Comparison of ENCODE assay signal across 12 cellular contexts in the genomic region with DNA sequence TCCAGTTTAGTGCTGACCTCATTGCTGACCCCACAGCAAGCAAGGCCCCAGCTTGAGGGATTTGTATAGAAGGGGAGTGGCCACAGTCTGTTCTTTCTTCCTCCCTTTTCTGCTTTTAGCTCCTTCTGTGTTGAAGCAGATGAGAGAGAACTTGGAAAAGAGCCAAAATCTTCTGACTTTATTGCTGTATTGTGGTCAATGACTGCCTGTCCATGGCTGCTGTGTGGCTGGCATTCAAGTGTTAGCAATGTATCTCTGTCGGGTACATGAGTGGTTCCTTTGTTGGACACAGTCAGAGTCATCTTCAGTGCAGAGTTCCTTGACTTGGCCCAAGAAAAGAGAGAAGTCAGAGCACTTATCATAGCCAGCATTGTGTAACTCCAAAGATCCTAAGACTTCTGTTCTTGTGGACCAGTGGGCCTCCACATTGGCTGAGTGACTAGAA.
DNase-seq lines count a peak whose midpoint lies in the region; ATAC-seq, FAIRE-seq and TF ChIP-seq lines count a peak whose summit lies in the region.
"Had no signal": no experiment of that assay in that cellular context is flagged by ENCODE, and none has a peak within 500 bp of the region (broad histone marks: within the 10 kb centered on the region; RNA-seq: fewer than 3 reads in every experiment).

No MANE protein-coding gene starts in this region.

- no peak overlapping the region for H3K4me3 ChIP-seq in uterus
- no peak overlapping the region for H3K4me3 ChIP-seq in small intestine (ENCODE audit: low read depth in 1 of 2, low read length in 2 of 2)
- no peak overlapping the region for H3K4me3 ChIP-seq in vagina
- H3K4me3 ChIP-seq: body of pancreas had no signal

- H3K36me3 Mint-ChIP-seq in CD14-positive monocyte, result peaks cover 0 to 3% of the 10 kb centered on the region in 2 donors

- H3K9me3 ChIP-seq in uterus (no peaks in the 10 kb centered on the region), small intestine (ENCODE audit: control insufficient read depth, low read depth) (no peaks in the 10 kb centered on the region), vagina (no peaks in the 10 kb centered on the region)
- H3K9me3 ChIP-seq: body of pancreas had no signal

- no peak for TF ChIP-seq CTCF in CD14-positive monocyte (IDR thresholded peaks at IDR 0.05)
- TF ChIP-seq CTCF in uterus (IDR thresholded peaks at IDR 0.05), result no peak
- TF ChIP-seq CTCF in vagina (IDR thresholded peaks at IDR 0.05), result no peak

- H3K36me3 ChIP-seq in uterus, result no peaks in the 10 kb centered on the region
- H3K36me3 ChIP-seq in small intestine (ENCODE audit: control insufficient read depth in 2 of 2, insufficient read depth in 2 of 2, low read length in 2 of 2), result no peaks in the 10 kb centered on the region
- H3K36me3 ChIP-seq in vagina, result no peaks in the 10 kb centered on the region

- peaks cover 42% of the 10 kb centered on the region for H3K4me1 Mint-ChIP-seq in CD14-positive monocyte

- no peak overlapping the region for H3K27ac ChIP-seq in uterus
- no peak overlapping the region for H3K27ac ChIP-seq in small intestine (ENCODE audit: low read depth in 1 of 2, low read length in 1 of 2)
- no peak overlapping the region for H3K27ac ChIP-seq in vagina
- H3K27ac ChIP-seq: body of pancreas had no signal

- peaks cover 0 to 2% (median 2%) of the 10 kb centered on the region in 3 donors for H3K27me3 Mint-ChIP-seq in CD14-positive monocyte (ENCODE audit: low read depth in 3 of 3)

- peak overlapping the region; percentile 84 to 96 (median 91) for H3K27ac Mint-ChIP-seq in CD14-positive monocyte

- H3K9me3 Mint-ChIP-seq in CD14-positive monocyte, result peaks cover 0 to 8% (median 0%) of the 10 kb centered on the region in 7 donors

- peak overlapping the region in 1 of 2 donors; percentile 64 for H3K4me3 Mint-ChIP-seq in CD14-positive monocyte
- H3K4me3 Mint-ChIP-seq: neural crest cell had no signal

- TF ChIP-seq POLR2A in uterus (IDR thresholded peaks at IDR 0.05), result no peak
- no peak for TF ChIP-seq POLR2A in vagina (IDR thresholded peaks at IDR 0.05)

- H3K4me1 ChIP-seq in uterus, result no peaks in the 10 kb centered on the region
- no peaks in the 10 kb centered on the region for H3K4me1 ChIP-seq in small intestine (ENCODE audit: control insufficient read depth in 2 of 2, insufficient read depth in 1 of 2, low read depth in 1 of 2, low read length in 1 of 2)
- no peaks in the 10 kb centered on the region for H3K4me1 ChIP-seq in vagina
- H3K4me1 ChIP-seq: body of pancreas had no signal

- no peaks in the 10 kb centered on the region for H3K27me3 ChIP-seq in uterus
- no peaks in the 10 kb centered on the region for H3K27me3 ChIP-seq in small intestine (ENCODE audit: control insufficient read depth in 2 of 2, insufficient read depth in 2 of 2, low read length in 2 of 2)
- H3K27me3 ChIP-seq in vagina, result no peaks in the 10 kb centered on the region
- H3K27me3 ChIP-seq: body of pancreas had no signal

- DNase-seq in CD14-positive monocyte (ENCODE audit: low spot score) (peak; percentile 56), Kasumi-1 (lab: John Stamatoyannopoulos, UW) (peak; percentile 21 to 43), SIG-M5 (lab: John Stamatoyannopoulos, UW) (peak; percentile 64), left ventricle myocardium superior (no peak), uterus (no peak), small intestine (no peak), vagina (ENCODE audit: extremely low spot score in 2 of 2) (no peak)

- no peak for FAIRE-seq in small intestine (lab: Jason Lieb, UNC)
- FAIRE-seq: endothelial cell of umbilical vein had no signal

- WGBS in small intestine, 3 donors, result 26 to 56% (median 36%) methylated on average over 1 of the region's 1 CpG

- peak; percentile 57 for ATAC-seq in left ventricle myocardium superior
- ATAC-seq in HG03196 (IDR thresholded peaks at IDR 0.05; ENCODE audit: unreplicated experiment), result no peak
- ATAC-seq: activated CD4-positive, CD25-positive, alpha-beta regulatory T cell treated with anti-CD3 and anti-CD28 coated beads, Interleukin-2, amount 50 U/mL, for 24 hours; body of pancreas had no signal

- intact Hi-C loops in CD14-positive monocyte (cut with micrococcal nuclease), result no loop called here
- intact Hi-C loops in left ventricle myocardium superior (cut with micrococcal nuclease), result no loop called here
- intact Hi-C loops in uterus (cut with DNase I; ENCODE audit: low total_unique reads), result no loop called here
- intact Hi-C loops in vagina (cut with DNase I), result no loop called here

Comparison
In these comparisons a context has a peak if more than half of its experiments do, and no peak if none do; other contexts are left out.
1. DNase-seq: peak in CD14-positive monocyte (single experiment), Kasumi-1 (2 of 2) and SIG-M5 (single experiment); none in left ventricle myocardium superior (single experiment), uterus (0 of 2), small intestine (single experiment) and vagina (0 of 2).